In the genomic region with DNA sequence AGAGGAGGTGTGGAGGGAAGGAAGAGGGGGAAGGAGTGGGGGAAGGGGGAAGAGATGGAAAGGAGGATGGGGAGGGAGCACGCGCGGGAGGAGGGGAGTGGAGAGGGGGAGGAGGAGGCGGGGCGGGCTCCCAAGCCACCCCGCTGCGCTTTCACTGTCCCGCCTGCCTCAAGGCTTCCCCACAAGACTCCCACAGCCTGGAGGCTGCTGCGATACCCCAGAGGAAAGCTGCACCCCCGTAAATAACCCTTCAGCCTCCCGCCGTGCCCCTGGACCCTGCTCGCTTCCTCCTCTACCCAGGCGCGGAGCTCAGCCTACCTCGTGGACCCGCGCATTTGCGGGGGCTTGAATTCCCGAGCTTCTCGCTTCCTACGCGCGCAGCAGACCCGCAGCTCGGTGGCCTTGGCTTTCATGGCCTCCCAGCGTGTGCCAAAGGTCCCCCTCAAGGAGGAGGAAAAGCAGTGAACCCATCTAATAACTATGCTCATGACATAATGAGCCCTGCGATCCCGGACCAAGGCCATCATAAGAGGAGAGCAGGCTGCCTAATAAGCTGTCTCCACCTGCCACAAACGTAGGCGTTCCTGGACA, we compare ENCODE assay signal across 7 cellular contexts.
DNase-seq lines count a peak whose midpoint lies in the region; ATAC-seq and TF ChIP-seq lines count a peak whose summit lies in the region.

Gene C10orf67 (minus strand): TSS at position 547 of the 591 bp plus-strand sequence. CDS start 23 bp downstream, at position 524.

- no peak for TF ChIP-seq CTCF in astrocyte of the spinal cord (IDR thresholded peaks at IDR 0.05; ENCODE audit: low read depth, low read length)

- H3K4me3 ChIP-seq in astrocyte of the spinal cord (ENCODE audit: low read depth, low read length) (peak within 1 kb of the TSS; percentile 54), rectal smooth muscle tissue (ENCODE audit: low read length) (peak within 1 kb of the TSS; percentile 82)

- no peak within 1 kb of the TSS for H3K9ac ChIP-seq in rectal smooth muscle tissue (ENCODE audit: low read length)

- DNase-seq in NCI-H2227 (lab: John Stamatoyannopoulos, UW; ENCODE audit: unreplicated experiment) (peak; percentile 80), astrocyte of the spinal cord (ENCODE audit: low read depth, low spot score) (peak; percentile 30), hypothalamus (lab: John Stamatoyannopoulos, UW) (peak in 46 of 51 donors; percentile 25 to 89 (median 56)), SIG-M5 treated with dmso at 0.1 percent for 504 hours (lab: John Stamatoyannopoulos, UW; ENCODE audit: unreplicated experiment) (no peak)
- DNase-seq in stimulated activated CD8-positive, alpha-beta memory T cell treated with anti-CD3 and anti-CD28 coated beads, Interleukin-4, amount 100 ng/mL, for 48 hours, result no peak

- in situ Hi-C loops in astrocyte of the spinal cord (cut with HindIII; ENCODE audit: low sequenced_read_pairs), result no loop called here

- H3K4me1 ChIP-seq in rectal smooth muscle tissue (ENCODE audit: control insufficient read depth, insufficient read depth, low read length), result peaks cover 4% of the 10 kb centered on the region

- H3K36me3 ChIP-seq in rectal smooth muscle tissue (ENCODE audit: control insufficient read depth, insufficient read depth, low read length), result no peaks in the 10 kb centered on the region

- ATAC-seq in GM18907 (IDR thresholded peaks at IDR 0.05; ENCODE audit: unreplicated experiment), result peak; percentile 45

- no peaks in the 10 kb centered on the region for H3K27me3 ChIP-seq in rectal smooth muscle tissue (ENCODE audit: control insufficient read depth, insufficient read depth, low read length)

- H3K27ac ChIP-seq in rectal smooth muscle tissue (ENCODE audit: low read depth, low read length), result no peak within 1 kb of the TSS

Comparison
In these comparisons a context has a peak if more than half of its experiments do, and no peak if none do; other contexts are left out.
1. DNase-seq: peak in NCI-H2227 (single experiment), astrocyte of the spinal cord (single experiment) and hypothalamus (46 of 51); none in stimulated activated CD8-positive, alpha-beta memory T cell treated with anti-CD3 and anti-CD28 coated beads, Interleukin-4, amount 100 ng/mL, for 48 hours (single experiment) and SIG-M5 treated with dmso at 0.1 percent for 504 hours (single experiment).